39 cellular contexts compared by ENCODE assay signal in genomic region chrX:14491689-14492088, GRCh38. TPM values are rescaled to one million over a fixed set of nuclear protein-coding genes. Genes with fewer than 3 reads are reported as not detected.
"Had no signal": no experiment of that assay in that cellular context is flagged by ENCODE, and none has a peak within 500 bp of the region (broad histone marks: within the 10 kb centered on the region; RNA-seq: fewer than 3 reads in every experiment).

No MANE protein-coding gene starts in this region.

- FAIRE-seq: RCC 7860 had no signal

- H3K4me1 ChIP-seq: ascending aorta, body of pancreas, breast epithelium had no signal

- H3K36me3 ChIP-seq: ascending aorta, breast epithelium, WERI-Rb-1 had no signal

- H3K27ac ChIP-seq: ascending aorta, body of pancreas, breast epithelium, PC-9, RWPE1, WERI-Rb-1 had no signal

- H3K4me3 ChIP-seq: ascending aorta, body of pancreas, breast epithelium, PC-9 had no signal

- H3K27me3 ChIP-seq: ascending aorta, body of pancreas had no signal

- DNase-seq: activated CD4-positive, alpha-beta memory T cell treated with anti-CD3 and anti-CD28 coated beads, Interleukin-2, amount 10 ng/mL, durations not matched to agents 7 days and 5 days; activated CD4-positive, alpha-beta T cell treated with anti-CD3 and anti-CD28 coated beads for 1 hour; activated CD4-positive, alpha-beta T cell treated with anti-CD3 and anti-CD28 coated beads for 48 hours; activated CD4-positive, CD25-positive, alpha-beta regulatory T cell; activated CD8-positive, alpha-beta memory T cell treated with anti-CD3 and anti-CD28 coated beads for 24 hours; activated CD8-positive, alpha-beta memory T cell treated with anti-CD3 and anti-CD28 coated beads, Interleukin-2, amount 10 ng/mL, durations not matched to agents 7 days and 5 days; activated CD8-positive, alpha-beta memory T cell treated with anti-CD3 and anti-CD28 coated beads, Interleukin-2, amount 50 U/mL, for 48 hours; activated effector memory CD4-positive, alpha-beta T cell treated with Interleukin-2 at 50 U/mL for 16 hours; activated naive CD4-positive, alpha-beta T cell treated with anti-CD3 and anti-CD28 coated beads, Interleukin-2, amount 10 ng/mL, durations not matched to agents 7 days and 5 days; activated naive CD8-positive, alpha-beta T cell treated with anti-CD3 and anti-CD28 coated beads for 36 hours; activated T-cell treated with anti-CD3 and anti-CD28 coated beads, Interleukin-2, amount 50 U/mL, for 48 hours; amniotic stem cell; body of pancreas; caudate nucleus; cerebellar nuclear complex; Kasumi-1; MM.1S; MV-4-11; NCI-H1092; NCI-H1436 treated with DMSO at 0.1 percent for 48 hours; NCI-H1694 treated with DMSO at 0.1 percent for 48 hours; NCI-H2029; NCI-H2107; NCI-H2171; NCI-H510A; NCI-H526; NCI-H748 treated with DMSO at 0.1 percent for 48 hours; NK-92 treated with Interleukin-12 subunit alpha and Interleukin-12 subunit beta, amount 100 ng/mL, for 24 hours; PC-9; SIG-M5; T-helper 2 cell; T1000; WERI-Rb-1 had no signal

- H3K9me3 ChIP-seq: ascending aorta, body of pancreas, breast epithelium had no signal

RNA-seq across cellular contexts. Expression of gene GLRA2, which starts 37.6 kb away (rescaled TPM):
- total RNA-seq: activated CD4-positive, alpha-beta memory T cell treated with anti-CD3 and anti-CD28 coated beads, Interleukin-2, amount 10 ng/mL, durations not matched to agents 7 days and 5 days; activated CD8-positive, alpha-beta memory T cell treated with anti-CD3 and anti-CD28 coated beads, Interleukin-2, amount 10 ng/mL, durations not matched to agents 7 days and 5 days; activated naive CD8-positive, alpha-beta T cell treated with anti-CD3 and anti-CD28 coated beads for 36 hours; ascending aorta; body of pancreas; breast epithelium; PC-9; Right ventricle myocardium inferior; SK-MEL-5 had no signal
